Comparison of ENCODE assay signal across 1 cellular context in genomic region chr16:11852092-11852809, GRCh38.
TF ChIP-seq lines count a peak whose summit lies in the region.

No MANE protein-coding gene starts in this region.

TF ChIP-seq in HepG2, 621 proteins besides CTCF, POLR2A, EP300 and RAD21 (continued from another document):
- no peak for TF ChIP-seq DMTF1 (CRISPR knock-in tag; IDR thresholded peaks at IDR 0.05)
- no peak for TF ChIP-seq NR3C1 (CRISPR knock-in tag; IDR thresholded peaks at IDR 0.05)
- no peak for TF ChIP-seq ZNF580 (CRISPR knock-in tag; IDR thresholded peaks at IDR 0.05; ENCODE audit: borderline replicate concordance, low read depth)
- no peak for TF ChIP-seq THRA (CRISPR knock-in tag; IDR thresholded peaks at IDR 0.05; ENCODE audit: borderline replicate concordance)
- TF ChIP-seq TAF1 (CRISPR knock-in tag; IDR thresholded peaks at IDR 0.05), result no peak
- TF ChIP-seq ZFP1 (CRISPR knock-in tag; IDR thresholded peaks at IDR 0.05), result no peak
- TF ChIP-seq GATAD1 (CRISPR knock-in tag; IDR thresholded peaks at IDR 0.05), result no peak
- TF ChIP-seq PCBP2 (optimal IDR thresholded peaks at IDR 0.05; ENCODE audit: low read depth, low read length, poor library complexity, severe bottlenecking), result no peak
- TF ChIP-seq NAIF1 (CRISPR knock-in tag; IDR thresholded peaks at IDR 0.05; ENCODE audit: borderline replicate concordance), result no peak
- no peak for TF ChIP-seq SKIL (CRISPR knock-in tag; IDR thresholded peaks at IDR 0.05; ENCODE audit: borderline replicate concordance)
- no peak for TF ChIP-seq TGIF2 (CRISPR knock-in tag; IDR thresholded peaks at IDR 0.05)
- no peak for TF ChIP-seq E2F2 (CRISPR knock-in tag; IDR thresholded peaks at IDR 0.05; ENCODE audit: borderline replicate concordance)
- peak; percentile 18 for TF ChIP-seq RBM39 (IDR thresholded peaks at IDR 0.05; ENCODE audit: low read depth, low read length, poor library complexity, severe bottlenecking)
- 0 out of 2 replicates have a peak, but pooled peaks have one; percentile 17 for TF ChIP-seq FOXA3 (CRISPR knock-in tag; IDR thresholded peaks at IDR 0.05)
- no peak for TF ChIP-seq MED1 (CRISPR knock-in tag; IDR thresholded peaks at IDR 0.05)
- TF ChIP-seq SMAD1 (CRISPR knock-in tag; IDR thresholded peaks at IDR 0.05; ENCODE audit: borderline replicate concordance, low read depth), result no peak
- TF ChIP-seq THAP11 (CRISPR knock-in tag; IDR thresholded peaks at IDR 0.05), result no peak
- no peak for TF ChIP-seq EEA1 (CRISPR knock-in tag; IDR thresholded peaks at IDR 0.05; ENCODE audit: borderline replicate concordance)
- no peak for TF ChIP-seq FIP1L1 (IDR thresholded peaks at IDR 0.05; ENCODE audit: borderline replicate concordance, insufficient read depth, low read depth, low read length)
- TF ChIP-seq HMG20A (CRISPR knock-in tag; IDR thresholded peaks at IDR 0.05; ENCODE audit: borderline replicate concordance), result no peak
- TF ChIP-seq ZNF431 (CRISPR knock-in tag; IDR thresholded peaks at IDR 0.05; ENCODE audit: borderline replicate concordance, low read depth), result no peak
- no peak for TF ChIP-seq KDM2A (CRISPR knock-in tag; IDR thresholded peaks at IDR 0.05; ENCODE audit: borderline replicate concordance, low read depth)
- no peak for TF ChIP-seq ZNF530 (CRISPR knock-in tag; IDR thresholded peaks at IDR 0.05; ENCODE audit: low read depth)
- no peak for TF ChIP-seq CHD2 (IDR thresholded peaks at IDR 0.05; ENCODE audit: low read depth, low read length)
- 0 out of 2 replicates have a peak, but pooled peaks have one; percentile 57 for TF ChIP-seq STAT6 (CRISPR knock-in tag; IDR thresholded peaks at IDR 0.05; ENCODE audit: borderline replicate concordance)
- no peak for TF ChIP-seq RBM22 (optimal IDR thresholded peaks at IDR 0.05; ENCODE audit: low read length)
- no peak for TF ChIP-seq CCAR2 (optimal IDR thresholded peaks at IDR 0.05; ENCODE audit: low read depth, low read length)
- no peak for TF ChIP-seq SMAD3 (CRISPR knock-in tag; IDR thresholded peaks at IDR 0.05)
- TF ChIP-seq NFE2 (CRISPR knock-in tag; IDR thresholded peaks at IDR 0.05), result no peak
- no peak for TF ChIP-seq CREM (IDR thresholded peaks at IDR 0.05)
- no peak for TF ChIP-seq CREM (CRISPR knock-in tag; IDR thresholded peaks at IDR 0.05)
- TF ChIP-seq THAP9 (CRISPR knock-in tag; IDR thresholded peaks at IDR 0.05; ENCODE audit: borderline replicate concordance), result 0 out of 2 replicates have a peak, but pooled peaks have one; percentile 16
- TF ChIP-seq ZNF576 (CRISPR knock-in tag; IDR thresholded peaks at IDR 0.05), result no peak
- TF ChIP-seq XRCC5 (optimal IDR thresholded peaks at IDR 0.05; ENCODE audit: low read length), result peak; percentile 66
- TF ChIP-seq CENPT (CRISPR knock-in tag; IDR thresholded peaks at IDR 0.05; ENCODE audit: low read depth), result no peak
- no peak for TF ChIP-seq ZNF143 (CRISPR knock-in tag; IDR thresholded peaks at IDR 0.05)
